In genomic region chr15:53758412-53758811, GRCh38 we compare ENCODE assay signal across 33 cellular contexts. TPM values are rescaled to one million over a fixed set of nuclear protein-coding genes. Genes with fewer than 3 reads are reported as not detected.
DNase-seq lines count a peak whose midpoint lies in the region; ATAC-seq and TF ChIP-seq lines count a peak whose summit lies in the region.
"Had no signal": no experiment of that assay in that cellular context is flagged by ENCODE, and none has a peak within 500 bp of the region (broad histone marks: within the 10 kb centered on the region; RNA-seq: fewer than 3 reads in every experiment).

No MANE protein-coding gene starts in this region.

- H3K9me3 Mint-ChIP-seq in GM23338: no peaks in the 10 kb centered on the region
- H3K9me3 Mint-ChIP-seq in neural progenitor cell: no peaks in the 10 kb centered on the region
- H3K9me3 Mint-ChIP-seq: activated B cell treated with CpG ODN at 0.5 μM for 24 hours had no signal

- H3K9me3 ChIP-seq in neural progenitor cell (ENCODE audit: low read depth) (no peaks in the 10 kb centered on the region), HAP-1 (no peaks in the 10 kb centered on the region)
- H3K9me3 ChIP-seq: ascending aorta, BE2C, colonic mucosa, neutrophil, tibial artery had no signal

- no peaks in the 10 kb centered on the region for H4K20me1 ChIP-seq in GM23338 (replicated peaks; ENCODE audit: insufficient read depth)
- no peaks in the 10 kb centered on the region for H4K20me1 ChIP-seq in neural progenitor cell (ENCODE audit: low read depth)

- ATAC-seq in GM23338: peak; percentile 28; the same call in 2 of the 3 replicates
- ATAC-seq: activated T-cell treated with anti-CD3 and anti-CD28 coated beads, Interleukin-2, amount 50 U/mL, for 4 hours; left cardiac atrium; sciatic nerve had no signal

- H3K4me2 ChIP-seq in GM23338 (no peak overlapping the region), neural progenitor cell (no peak overlapping the region)

- TF ChIP-seq CTCF in GM23338 (conservative IDR thresholded peaks at IDR 0.05; ENCODE audit: low read depth in 2 of 2) (no peak), neural progenitor cell (IDR thresholded peaks at IDR 0.05) (no peak)

- H3K27ac Mint-ChIP-seq in GM23338 (no peak overlapping the region), neural progenitor cell (no peak overlapping the region)
- H3K27ac Mint-ChIP-seq: activated B cell treated with CpG ODN at 0.5 μM for 24 hours; activated naive CD8-positive, alpha-beta T cell treated with anti-CD3 and anti-CD28 coated beads, Interleukin-2, amount 10 ng/mL, durations not matched to agents 7 days and 5 days; CD8-positive, alpha-beta memory T cell had no signal

- H3K4me3 ChIP-seq in GM23338 (no peak overlapping the region), neural progenitor cell (no peak overlapping the region), HAP-1 (no peak overlapping the region)
- H3K4me3 ChIP-seq: ascending aorta, SK-N-MC, tibial artery had no signal

- peak; percentile 4 for DNase-seq in GM23338 (ENCODE audit: low spot score)
- peak; percentile 24 for DNase-seq in NCI-H345 treated with DMSO at 0.1 percent for 48 hours (lab: John Stamatoyannopoulos, UW; ENCODE audit: unreplicated experiment)
- DNase-seq in iPS-NIHi11 (ENCODE audit: low spot score): peak; percentile 10
- no peak for DNase-seq in neural progenitor cell (ENCODE audit: low spot score)
- no peak for DNase-seq in GM19240 (ENCODE audit: insufficient read length, low spot score)
- DNase-seq in GM19238 (ENCODE audit: insufficient read length, low spot score): no peak
- DNase-seq in HAP-1 (ENCODE audit: low spot score in 2 of 2): no peak
- DNase-seq: ACHN; activated B cell treated with CpG ODN at 0.5 μM for 24 hours; activated CD4-positive, alpha-beta T cell treated with anti-CD3 and anti-CD28 coated beads, Interleukin-2, amount 50 U/mL, for 1 hour; activated gamma-delta T cell; activated naive CD8-positive, alpha-beta T cell treated with anti-CD3 and anti-CD28 coated beads, Interleukin-2, amount 10 ng/mL, durations not matched to agents 7 days and 5 days; activated T-cell treated with anti-CD3 and anti-CD28 coated beads, Interleukin-2, amount 50 U/mL, for 4 hours; BE2C; CD8-positive, alpha-beta memory T cell; colonic mucosa; effector CD8-positive, alpha-beta T cell; erythroblast; Karpas-422; left cardiac atrium; NCI-H2081 treated with DMSO at 0.1 percent for 48 hours; NCI-H526; OCI-M1; posterior cingulate gyrus; stimulated activated CD4-positive, alpha-beta T cell treated with anti-CD3 and anti-CD28 coated beads, Interleukin-12 subunit alpha, Interleukin-12 subunit beta, amount 100 ng/mL, for 4 hours; stimulated activated CD4-positive, alpha-beta T cell treated with anti-CD3 and anti-CD28 coated beads, Interleukin-2, amount 100 ng/mL, for 48 hours; tibial artery had no signal

- H3K4me1 ChIP-seq in GM23338 (ENCODE audit: insufficient read depth) (no peaks in the 10 kb centered on the region), neural progenitor cell (peaks cover 6% of the 10 kb centered on the region), HAP-1 (no peaks in the 10 kb centered on the region)
- H3K4me1 ChIP-seq: ascending aorta, BE2C, colonic mucosa had no signal

- H3K36me3 Mint-ChIP-seq in GM23338 (ENCODE audit: low read depth) (no peaks in the 10 kb centered on the region), neural progenitor cell (no peaks in the 10 kb centered on the region)
- H3K36me3 Mint-ChIP-seq: activated naive CD8-positive, alpha-beta T cell treated with anti-CD3 and anti-CD28 coated beads, Interleukin-2, amount 10 ng/mL, durations not matched to agents 7 days and 5 days; CD8-positive, alpha-beta memory T cell had no signal

- H3K27me3 Mint-ChIP-seq in GM23338 (ENCODE audit: insufficient read depth, low read depth, poor library complexity) (peaks cover 22% of the 10 kb centered on the region), neural progenitor cell (ENCODE audit: insufficient read depth, low read depth) (peaks cover 10% of the 10 kb centered on the region)

- H3K27me3 ChIP-seq in GM23338 (ENCODE audit: insufficient read depth): peaks cover 27% of the 10 kb centered on the region; the same call in 1 of the 2 replicates
- peaks cover 68% of the 10 kb centered on the region for H3K27me3 ChIP-seq in neural progenitor cell
- no peaks in the 10 kb centered on the region for H3K27me3 ChIP-seq in HAP-1 (ENCODE audit: low read depth)
- H3K27me3 ChIP-seq: ascending aorta had no signal

- no peaks in the 10 kb centered on the region for H3K9me2 ChIP-seq in GM23338 (ENCODE audit: insufficient read depth)

- no peaks in the 10 kb centered on the region for H3K79me2 ChIP-seq in GM23338 (replicated peaks; ENCODE audit: insufficient read depth)
- no peaks in the 10 kb centered on the region for H3K79me2 ChIP-seq in neural progenitor cell (ENCODE audit: low read depth)

- H3K9ac ChIP-seq in neural progenitor cell: no peak overlapping the region

- H3F3A ChIP-seq in GM23338 (replicated peaks; ENCODE audit: low read depth) (no peaks in the 10 kb centered on the region), neural progenitor cell (ENCODE audit: low read depth) (peaks cover 2% of the 10 kb centered on the region)

- no peak overlapping the region for H3K27ac ChIP-seq in GM23338 (ENCODE audit: low read depth)
- no peak overlapping the region for H3K27ac ChIP-seq in neural progenitor cell
- H3K27ac ChIP-seq: ascending aorta, colonic mucosa, neutrophil, SK-N-MC, tibial artery had no signal

- H3K4me3 Mint-ChIP-seq in GM23338 (peak overlapping the region; percentile 49), neural progenitor cell (peak overlapping the region; percentile 31)
- H3K4me3 Mint-ChIP-seq: activated B cell treated with CpG ODN at 0.5 μM for 24 hours; activated naive CD8-positive, alpha-beta T cell treated with anti-CD3 and anti-CD28 coated beads, Interleukin-2, amount 10 ng/mL, durations not matched to agents 7 days and 5 days; activated T-cell treated with anti-CD3 and anti-CD28 coated beads, Interleukin-2, amount 50 U/mL, for 4 hours; CD8-positive, alpha-beta memory T cell had no signal

- H3K4me1 Mint-ChIP-seq in GM23338: peaks cover 6% of the 10 kb centered on the region; the same call in 2 of the 3 replicates
- H3K4me1 Mint-ChIP-seq in neural progenitor cell: no peaks in the 10 kb centered on the region
- H3K4me1 Mint-ChIP-seq: activated naive CD8-positive, alpha-beta T cell treated with anti-CD3 and anti-CD28 coated beads, Interleukin-2, amount 10 ng/mL, durations not matched to agents 7 days and 5 days; CD8-positive, alpha-beta memory T cell had no signal

- in situ Hi-C loops in HAP-1 (cut with MboI; ENCODE audit: low sequenced_read_pairs): no loop called here

- H3K36me3 ChIP-seq in GM23338 (ENCODE audit: insufficient read depth) (no peaks in the 10 kb centered on the region), neural progenitor cell (no peaks in the 10 kb centered on the region), HAP-1 (replicated peaks) (no peaks in the 10 kb centered on the region)
- H3K36me3 ChIP-seq: ascending aorta, BE2C, colonic mucosa, neutrophil, tibial artery had no signal

- H2AFZ ChIP-seq in GM23338 (no peak overlapping the region), neural progenitor cell (replicated peaks) (no peak overlapping the region)

TF ChIP-seq in GM23338, 12 proteins besides CTCF, POLR2A, EP300 and RAD21:
- no peak for TF ChIP-seq EZH2 (IDR thresholded peaks at IDR 0.05; ENCODE audit: low read depth, unreplicated experiment)
TF ChIP-seq in GM23338: peak in this region for 0.

RNA-seq across cellular contexts. Expression of gene WDR72, which starts 1.1 kb away (rescaled TPM):
- total RNA-seq in GM23338 (2014; rRNA removed; shearing (Covaris generic)): 1.9 and 2.1 TPM in 2 replicates
- 0.56 and 0.99 TPM in 2 replicates for polyA plus RNA-seq in GM23338 (2016; fragmentation: Nextera tagmentation; extraction: Ambion mirVana)
- total RNA-seq in neural progenitor cell (ENCODE audit: low replicate concordance): 2.3 and 4.6 TPM in 2 replicates
- total RNA-seq: activated B cell treated with CpG ODN at 0.5 μM for 24 hours; activated naive CD8-positive, alpha-beta T cell treated with anti-CD3 and anti-CD28 coated beads, Interleukin-2, amount 10 ng/mL, durations not matched to agents 7 days and 5 days; ascending aorta; cardiac septum; CD8-positive, alpha-beta memory T cell; sciatic nerve; T-helper 1 cell treated with Interleukin-12 subunit alpha and Interleukin-12 subunit beta and Interleukin-4 antibody, amounts not matched to agents 30 ng/mL and 1 ng/mL, for 36 hours had no signal
- polyA plus RNA-seq: CD8-positive, alpha-beta memory T cell had no signal

Comparison
In these comparisons a context has a peak if more than half of its experiments do, and no peak if none do; other contexts are left out.
1. DNase-seq: peak in GM23338 (single experiment), NCI-H345 treated with DMSO at 0.1 percent for 48 hours (single experiment) and iPS-NIHi11 (single experiment); none in neural progenitor cell (single experiment), GM19240 (single experiment), GM19238 (single experiment) and HAP-1 (0 of 2).